Comparison of ENCODE assay signal across 9 cellular contexts in genomic region chr20:48295445-48295903, GRCh38.
DNase-seq lines count a peak whose midpoint lies in the region; ATAC-seq and TF ChIP-seq lines count a peak whose summit lies in the region.
"Had no signal": no experiment of that assay in that cellular context is flagged by ENCODE, and none has a peak within 500 bp of the region (broad histone marks: within the 10 kb centered on the region; RNA-seq: fewer than 3 reads in every experiment).

No MANE protein-coding gene starts in this region.

- H3K4me2 ChIP-seq in PC-9 = peak overlapping the region; percentile 48
- no peak overlapping the region for H3K4me2 ChIP-seq in fibroblast of lung (ENCODE audit: extremely low read depth, insufficient read depth, low read length)
- peak overlapping the region; percentile 46 for H3K4me2 ChIP-seq in osteoblast (ENCODE audit: insufficient read depth, low read length)

- BruUV-seq in PC-9 (replicated peaks; lab: Mats Ljungman, UMichigan) = no TSS peak

- no peak overlapping the region for H3K9ac ChIP-seq in fibroblast of lung (ENCODE audit: insufficient read depth, low read length)

- H4K20me1 ChIP-seq in PC-9 (ENCODE audit: insufficient read depth) (no peaks in the 10 kb centered on the region), fibroblast of lung (ENCODE audit: control insufficient read depth, extremely low read depth, insufficient read depth, low read length) (no peaks in the 10 kb centered on the region), osteoblast (ENCODE audit: insufficient read depth, low read length) (no peaks in the 10 kb centered on the region)

- TF ChIP-seq CTCF in PC-9 (conservative IDR thresholded peaks at IDR 0.05) = peak; percentile 76
- peak; percentile 8 to 24 for TF ChIP-seq CTCF in fibroblast of lung (conservative IDR thresholded peaks at IDR 0.05 in 1 of 2, IDR thresholded peaks at IDR 0.05 in 1 of 2; ENCODE audit: low read depth in 1 of 2, low read length in 2 of 2)
- peak; percentile 53 for TF ChIP-seq CTCF in osteoblast (IDR thresholded peaks at IDR 0.05; ENCODE audit: extremely low read depth, low read depth, low read length)

- H2AFZ ChIP-seq in PC-9 (no peak overlapping the region), fibroblast of lung (ENCODE audit: low read length) (no peak overlapping the region), osteoblast (ENCODE audit: low read length) (peak overlapping the region; percentile 37)

- H3K4me3 ChIP-seq in PC-9 (no peak overlapping the region), fibroblast of lung (replicated peaks in 1 of 4; ENCODE audit: control extremely low read depth in 1 of 4, insufficient read depth in 1 of 4, low read depth in 3 of 4, low read length in 4 of 4) (no peak overlapping the region), osteoblast (ENCODE audit: insufficient read depth, low read length) (no peak overlapping the region)

- no peaks in the 10 kb centered on the region for H3K9me2 ChIP-seq in PC-9 (ENCODE audit: insufficient read depth)

- peak; percentile 98 for DNase-seq in ELF-1 (ENCODE audit: low read depth, low spot score)
- peak; percentile 84 to 99 for DNase-seq in PC-9
- DNase-seq in fibroblast of lung (ENCODE audit: low read depth in 2 of 2) = peak; percentile 87 to 98
- peak; percentile 86 for DNase-seq in osteoblast (ENCODE audit: insufficient read length, low spot score, missing footprints)
- DNase-seq in MV-4-11 (lab: John Stamatoyannopoulos, UW) = no peak
- DNase-seq: activated CD8-positive, alpha-beta memory T cell treated with anti-CD3 and anti-CD28 coated beads for 24 hours had no signal

- H3K4me1 ChIP-seq in PC-9 (replicated peaks; ENCODE audit: insufficient read depth) (peaks cover 59% of the 10 kb centered on the region), fibroblast of lung (ENCODE audit: control insufficient read depth, extremely low read depth, insufficient read depth, low read length) (peaks cover 20% of the 10 kb centered on the region), osteoblast (ENCODE audit: insufficient read depth, low read length) (peaks cover 40% of the 10 kb centered on the region)

- H3K27me3 ChIP-seq in PC-9 (ENCODE audit: insufficient read depth, low read depth) (no peaks in the 10 kb centered on the region), fibroblast of lung (ENCODE audit: control insufficient read depth, insufficient read depth, low read length) (no peaks in the 10 kb centered on the region), osteoblast (ENCODE audit: insufficient read depth, low read length) (peaks cover 16% of the 10 kb centered on the region)

- intact Hi-C loops in PC-9 (cut with micrococcal nuclease; ENCODE audit: unreplicated experiment) = loop anchor here (1.0 to 5.0 kb wide), 17 partner anchors 79 to 1098 kb away; no protein-coding TSS in a partner anchor

- peaks cover 42% of the 10 kb centered on the region for H3F3A ChIP-seq in PC-9 (ENCODE audit: insufficient read depth, low read depth)

- H3K79me2 ChIP-seq in PC-9 (ENCODE audit: low read depth) = no peaks in the 10 kb centered on the region
- no peaks in the 10 kb centered on the region for H3K79me2 ChIP-seq in fibroblast of lung (ENCODE audit: control insufficient read depth, insufficient read depth, low read length)
- no peaks in the 10 kb centered on the region for H3K79me2 ChIP-seq in osteoblast (ENCODE audit: insufficient read depth, low read length)

- no peaks in the 10 kb centered on the region for H3K9me3 ChIP-seq in PC-9 (ENCODE audit: insufficient read depth, low read depth)
- H3K9me3 ChIP-seq in fibroblast of lung (ENCODE audit: control insufficient read depth, insufficient read depth, low read depth, low read length) = no peaks in the 10 kb centered on the region
- H3K9me3 ChIP-seq in osteoblast (ENCODE audit: low read depth, low read length) = no peaks in the 10 kb centered on the region

- CTCF ChIA-PET in PC-9 (lab: Charles Lee) = interaction anchor here (0.5 to 2.0 kb wide), 17 partner anchors 13 to 911 kb away, joined by 3 to 43 read pairs (median 4); no protein-coding TSS in a partner anchor

- no peaks in the 10 kb centered on the region for H3K36me3 ChIP-seq in PC-9 (ENCODE audit: low read depth)
- no peaks in the 10 kb centered on the region for H3K36me3 ChIP-seq in fibroblast of lung (ENCODE audit: control insufficient read depth, insufficient read depth, low read length)
- no peaks in the 10 kb centered on the region for H3K36me3 ChIP-seq in osteoblast (ENCODE audit: insufficient read depth, low read length)

- peak overlapping the region; percentile 87 for H3K27ac ChIP-seq in PC-9
- H3K27ac ChIP-seq in fibroblast of lung (ENCODE audit: insufficient read depth, low read length) = peak overlapping the region; percentile 65
- H3K27ac ChIP-seq in osteoblast (ENCODE audit: low read depth, low read length) = peak overlapping the region; percentile 87

- POLR2A ChIA-PET in PC-9 (lab: Charles Lee; ENCODE audit: unreplicated experiment) = interaction anchor here (0.5 to 1.6 kb wide), 14 partner anchors 10 to 1011 kb away, joined by 3 to 7 read pairs (median 5); no protein-coding TSS in a partner anchor

- no peak for ATAC-seq in HG02763 (IDR thresholded peaks at IDR 0.05; ENCODE audit: unreplicated experiment)
- ATAC-seq in HG03135 (IDR thresholded peaks at IDR 0.05; ENCODE audit: unreplicated experiment) = no peak
- no peak for ATAC-seq in HG03460 (IDR thresholded peaks at IDR 0.05; ENCODE audit: unreplicated experiment)

Comparison
In these comparisons a context has a peak if more than half of its experiments do, and no peak if none do; other contexts are left out.
1. CTCF ChIP-seq: peak in every context shown above with its lines; median percentile 76 in PC-9; 53 in osteoblast; 16 in fibroblast of lung.